In genomic region chr3:161369531-161369930, GRCh38 we compare ENCODE assay signal across 1 cellular context.
TF ChIP-seq lines count a peak whose summit lies in the region.

No MANE protein-coding gene starts in this region.

TF ChIP-seq in GM12878, 131 proteins besides CTCF, POLR2A, EP300 and RAD21 (continued from another document):
- no peak for TF ChIP-seq EZH2 (IDR thresholded peaks at IDR 0.05; ENCODE audit: borderline replicate concordance, control insufficient read depth, low read depth, low read length)
- TF ChIP-seq ZZZ3 (IDR thresholded peaks at IDR 0.05; ENCODE audit: control insufficient read depth, insufficient read length, low read depth), result no peak
- TF ChIP-seq ATF3 (IDR thresholded peaks at IDR 0.05; ENCODE audit: borderline replicate concordance, extremely low read depth, low read depth, low read length), result no peak
- TF ChIP-seq ZBTB33 (IDR thresholded peaks at IDR 0.05), result no peak
- no peak for TF ChIP-seq MEF2A (IDR thresholded peaks at IDR 0.05; ENCODE audit: insufficient read depth, low read depth, low read length)
- TF ChIP-seq CBFB (IDR thresholded peaks at IDR 0.05; ENCODE audit: low read depth), result no peak
- TF ChIP-seq WRNIP1 (IDR thresholded peaks at IDR 0.05; ENCODE audit: borderline replicate concordance, low read depth, low read length), result no peak
- no peak for TF ChIP-seq HDAC2 (IDR thresholded peaks at IDR 0.05)
- no peak for TF ChIP-seq BMI1 (IDR thresholded peaks at IDR 0.05; ENCODE audit: borderline replicate concordance)
